Comparison of ENCODE assay signal across 20 cellular contexts in genomic region chr20:46158476-46158987, GRCh38.
"Had no signal": no experiment of that assay in that cellular context is flagged by ENCODE, and none has a peak within 500 bp of the region (broad histone marks: within the 10 kb centered on the region; RNA-seq: fewer than 3 reads in every experiment).

No MANE protein-coding gene starts in this region.

- H3K4me1 ChIP-seq: esophagus muscularis mucosa, gastrocnemius medialis, parathyroid adenoma, psoas muscle had no signal

- H3K36me3 ChIP-seq: esophagus muscularis mucosa, gastrocnemius medialis had no signal

- H3K27ac Mint-ChIP-seq: dendritic cell treated with granulocyte-macrophage colony-stimulating factor and Interleukin-4, amounts not matched to agents 40 ng/mL and 50 ng/mL, for 4 days; effector memory CD8-positive, alpha-beta T cell; immature natural killer cell; natural killer cell treated with Interleukin-12 subunit alpha and Interleukin-12 subunit beta and Interleukin-15 and Interleukin-18, amount 100 ng/mL, for 72 hours had no signal

- H3K9me3 Mint-ChIP-seq: dendritic cell treated with granulocyte-macrophage colony-stimulating factor and Interleukin-4, amounts not matched to agents 40 ng/mL and 50 ng/mL, for 4 days; effector memory CD8-positive, alpha-beta T cell; immature natural killer cell; natural killer cell treated with Interleukin-12 subunit alpha and Interleukin-12 subunit beta and Interleukin-15 and Interleukin-18, amount 100 ng/mL, for 72 hours had no signal

- H3K4me3 ChIP-seq: esophagus muscularis mucosa, gastrocnemius medialis, lung, psoas muscle had no signal

- H3K27ac ChIP-seq: epithelial cell of prostate, esophagus muscularis mucosa, gastrocnemius medialis, parathyroid adenoma, psoas muscle had no signal

- H3K36me3 Mint-ChIP-seq: immature natural killer cell; natural killer cell treated with Interleukin-12 subunit alpha and Interleukin-12 subunit beta and Interleukin-15 and Interleukin-18, amount 100 ng/mL, for 72 hours had no signal

- H3K4me3 Mint-ChIP-seq: dendritic cell treated with granulocyte-macrophage colony-stimulating factor and Interleukin-4, amounts not matched to agents 40 ng/mL and 50 ng/mL, for 4 days; effector memory CD8-positive, alpha-beta T cell; immature natural killer cell; natural killer cell treated with Interleukin-12 subunit alpha and Interleukin-12 subunit beta and Interleukin-15 and Interleukin-18, amount 100 ng/mL, for 72 hours had no signal

- H3K9me3 ChIP-seq: esophagus muscularis mucosa, gastrocnemius medialis, psoas muscle had no signal

- FAIRE-seq: keratinocyte had no signal

- H3K4me1 Mint-ChIP-seq: immature natural killer cell had no signal

- DNase-seq: effector memory CD8-positive, alpha-beta T cell; gastrocnemius medialis; immature natural killer cell; left cardiac atrium; left ventricle myocardium superior; mesenchymal stem cell; midbrain; occipital lobe; psoas muscle; stimulated activated CD4-positive, alpha-beta T cell treated with anti-CD3 and anti-CD28 coated beads, Interleukin-2, amount 100 ng/mL, for 24 hours; stimulated activated CD4-positive, alpha-beta T cell treated with anti-CD3 and anti-CD28 coated beads, Interleukin-4, amount 100 ng/mL, for 4 hours; stimulated activated naive CD4-positive, alpha-beta T cell treated with Interleukin-2 at 50 U/mL for 16 hours; trophoblast cell had no signal
